In genomic region chr11:104668797-104669463, GRCh38 we compare ENCODE assay signal across 11 cellular contexts.
DNase-seq lines count a peak whose midpoint lies in the region; ATAC-seq, FAIRE-seq and TF ChIP-seq lines count a peak whose summit lies in the region.
"Had no signal": no experiment of that assay in that cellular context is flagged by ENCODE, and none has a peak within 500 bp of the region (broad histone marks: within the 10 kb centered on the region; RNA-seq: fewer than 3 reads in every experiment).

No MANE protein-coding gene starts in this region.

- no peak overlapping the region for H3K27ac Mint-ChIP-seq in activated T-helper 17 cell treated with anti-CD3 and anti-CD28 coated beads, Interleukin-2, amount 50 U/mL, for 72 hours
- H3K27ac Mint-ChIP-seq: activated CD4-positive, alpha-beta memory T cell treated with anti-CD3 and anti-CD28 coated beads for 36 hours had no signal

- H3K9me1 ChIP-seq in keratinocyte (ENCODE audit: control insufficient read depth, extremely low read depth, insufficient read depth, low read length): no peaks in the 10 kb centered on the region

- no peaks in the 10 kb centered on the region for H3K79me2 ChIP-seq in keratinocyte (ENCODE audit: control insufficient read depth, insufficient read depth, low read length)

- H3K36me3 ChIP-seq in keratinocyte (ENCODE audit: control insufficient read depth in 2 of 2, extremely low read depth in 1 of 2, insufficient read depth in 2 of 2, low read length in 2 of 2): no peaks in the 10 kb centered on the region
- H3K36me3 ChIP-seq: heart left ventricle had no signal

- DNase-seq in AG20443 (ENCODE audit: low spot score) (peak; percentile 6), HS-5 (ENCODE audit: low read depth) (peak; percentile 84), keratinocyte (ENCODE audit: low read depth, low spot score) (peak; percentile 17), superior temporal gyrus (ENCODE audit: extremely low spot score) (no peak), T1000 (lab: John Stamatoyannopoulos, UW) (no peak), HuH-7.5 (ENCODE audit: low spot score) (no peak), HK-2 (ENCODE audit: unreplicated experiment) (no peak)
- DNase-seq: activated CD4-positive, alpha-beta memory T cell treated with anti-CD3 and anti-CD28 coated beads for 36 hours; heart left ventricle; NCI-H2171 treated with DMSO at 0.1 percent for 48 hours had no signal

- ATAC-seq in activated T-helper 17 cell treated with anti-CD3 and anti-CD28 coated beads, Interleukin-2, amount 50 U/mL, for 72 hours (replicated peaks): peak; percentile 94
- ATAC-seq: heart left ventricle had no signal

- H3K4me1 Mint-ChIP-seq in activated T-helper 17 cell treated with anti-CD3 and anti-CD28 coated beads, Interleukin-2, amount 50 U/mL, for 72 hours: peaks cover 10% of the 10 kb centered on the region

- H3K4me1 ChIP-seq in keratinocyte (ENCODE audit: control insufficient read depth, extremely low read depth, insufficient read depth, low read length): peaks cover 9% of the 10 kb centered on the region

- H3K27me3 Mint-ChIP-seq in activated T-helper 17 cell treated with anti-CD3 and anti-CD28 coated beads, Interleukin-2, amount 50 U/mL, for 72 hours: no peaks in the 10 kb centered on the region
- H3K27me3 Mint-ChIP-seq: activated CD4-positive, alpha-beta memory T cell treated with anti-CD3 and anti-CD28 coated beads for 36 hours had no signal

- no peaks in the 10 kb centered on the region for H3K9me3 ChIP-seq in keratinocyte (ENCODE audit: control insufficient read depth, low read depth, low read length)

- peaks cover 4% of the 10 kb centered on the region for H3K9me3 Mint-ChIP-seq in activated T-helper 17 cell treated with anti-CD3 and anti-CD28 coated beads, Interleukin-2, amount 50 U/mL, for 72 hours

- H3K27me3 ChIP-seq in keratinocyte (ENCODE audit: control insufficient read depth, extremely low read depth, insufficient read depth, low read length): no peaks in the 10 kb centered on the region
- H3K27me3 ChIP-seq: heart left ventricle had no signal

- no peak overlapping the region for H3K27ac ChIP-seq in keratinocyte (ENCODE audit: control insufficient read depth, insufficient read depth, low read length)
- H3K27ac ChIP-seq: heart left ventricle had no signal

- H3K9ac ChIP-seq in keratinocyte (ENCODE audit: control insufficient read depth, extremely low read depth, insufficient read depth, low read length): no peak overlapping the region

- no peak overlapping the region for H3K4me3 ChIP-seq in keratinocyte (ENCODE audit: control insufficient read depth in 2 of 3, extremely low read depth in 1 of 3, insufficient read depth in 2 of 3, low read depth in 1 of 3, low read length in 3 of 3)
- H3K4me3 ChIP-seq: heart left ventricle had no signal

- H2AFZ ChIP-seq in keratinocyte (ENCODE audit: control insufficient read depth, low read length): no peak overlapping the region

- no peaks in the 10 kb centered on the region for H4K20me1 ChIP-seq in keratinocyte (ENCODE audit: control insufficient read depth, extremely low read depth, insufficient read depth, low read length)

- dilution Hi-C loops in keratinocyte (cut with MboI; ENCODE audit: extremely low pct_ligation_motif_present, low sequenced_read_pairs): no loop called here

- no peaks in the 10 kb centered on the region for H3K36me3 Mint-ChIP-seq in activated T-helper 17 cell treated with anti-CD3 and anti-CD28 coated beads, Interleukin-2, amount 50 U/mL, for 72 hours (ENCODE audit: low read depth)
- H3K36me3 Mint-ChIP-seq: activated CD4-positive, alpha-beta memory T cell treated with anti-CD3 and anti-CD28 coated beads for 36 hours had no signal

- no peak overlapping the region for H3K4me3 Mint-ChIP-seq in activated T-helper 17 cell treated with anti-CD3 and anti-CD28 coated beads, Interleukin-2, amount 50 U/mL, for 72 hours
- H3K4me3 Mint-ChIP-seq: activated CD4-positive, alpha-beta memory T cell treated with anti-CD3 and anti-CD28 coated beads for 36 hours had no signal

- peak; percentile 60 for FAIRE-seq in keratinocyte (lab: Jason Lieb, UNC)

- peak overlapping the region; percentile 14 for H3K4me2 ChIP-seq in keratinocyte (ENCODE audit: control insufficient read depth, extremely low read depth, insufficient read depth, low read depth, low read length)

- no peak for TF ChIP-seq CTCF in keratinocyte (optimal IDR thresholded peaks at IDR 0.05 in 1 of 3, IDR thresholded peaks at IDR 0.05 in 1 of 3, conservative IDR thresholded peaks at IDR 0.05 in 1 of 3; ENCODE audit: extremely low read depth in 1 of 3, insufficient read depth in 2 of 3, low read length in 3 of 3)

Comparison
In these comparisons a context has a peak if more than half of its experiments do, and no peak if none do; other contexts are left out.
1. DNase-seq: peak in AG20443 (single experiment), HS-5 (single experiment) and keratinocyte (single experiment); none in superior temporal gyrus (single experiment), T1000 (single experiment), HuH-7.5 (single experiment) and HK-2 (single experiment).